ENCODE assay signal across 8 cellular contexts in genomic region chr12:81759215-81759991, GRCh38. TPM values are rescaled to one million over a fixed set of nuclear protein-coding genes. Genes with fewer than 3 reads are reported as not detected.
DNase-seq lines count a peak whose midpoint lies in the region; ATAC-seq and TF ChIP-seq lines count a peak whose summit lies in the region.

Gene PPFIA2 (minus strand): TSS chr12:81759350.

- H3K27ac ChIP-seq in PC-9 = no peak within 1 kb of the TSS

- no peak within 1 kb of the TSS for H3K27ac Mint-ChIP-seq in activated CD4-positive, alpha-beta T cell treated with anti-CD3 and anti-CD28 coated beads for 36 hours

- no peaks in the 10 kb centered on the region for H3K36me3 Mint-ChIP-seq in activated CD4-positive, alpha-beta T cell treated with anti-CD3 and anti-CD28 coated beads for 36 hours (ENCODE audit: low read depth)

- H3K4me3 ChIP-seq in PC-9 = peak within 1 kb of the TSS; percentile 49; the same call in 1 of the 2 replicates
- peak within 1 kb of the TSS; percentile 50 for H3K4me3 ChIP-seq in choroid plexus epithelial cell (ENCODE audit: low read depth, low read length)

- H3K27me3 Mint-ChIP-seq in activated CD4-positive, alpha-beta T cell treated with anti-CD3 and anti-CD28 coated beads for 36 hours = peaks cover 32% of the 10 kb centered on the region

- H3K79me2 ChIP-seq in PC-9 (ENCODE audit: low read depth) = no peaks in the 10 kb centered on the region

- CTCF ChIA-PET in activated CD4-positive, alpha-beta T cell treated with anti-CD3 and anti-CD28 coated beads for 36 hours (lab: Charles Lee) = interaction anchor here (0.6 to 0.8 kb wide), 3 partner anchors 27 to 574 kb away, joined by 3 read pairs; no protein-coding TSS in a partner anchor
- CTCF ChIA-PET in PC-9 (lab: Charles Lee) = no interaction called here

- POLR2A ChIA-PET in activated CD4-positive, alpha-beta T cell treated with anti-CD3 and anti-CD28 coated beads for 36 hours (lab: Charles Lee) = no interaction called here
- POLR2A ChIA-PET in PC-9 (lab: Charles Lee; ENCODE audit: unreplicated experiment) = no interaction called here

- H3K27me3 ChIP-seq in PC-9 (ENCODE audit: insufficient read depth, low read depth) = peaks cover 26% of the 10 kb centered on the region

- peak within 1 kb of the TSS; percentile 71 for H3K4me2 ChIP-seq in PC-9

- H3K9me2 ChIP-seq in PC-9 (ENCODE audit: insufficient read depth) = no peaks in the 10 kb centered on the region

- H3F3A ChIP-seq in PC-9 (ENCODE audit: insufficient read depth, low read depth) = no peaks in the 10 kb centered on the region

- peak; percentile 42 for DNase-seq in activated CD4-positive, alpha-beta T cell treated with anti-CD3 and anti-CD28 coated beads for 36 hours
- DNase-seq in activated CD4-positive, alpha-beta T cell treated with anti-CD3 and anti-CD28 coated beads, Interleukin-2, amount 50 U/mL, for 1 hour = no peak
- peak in 1 of 2 experiments; percentile 2 for DNase-seq in PC-9
- peak; percentile 33 for DNase-seq in choroid plexus epithelial cell (ENCODE audit: low read depth)
- DNase-seq in kidney tubule cell (ENCODE audit: low spot score) = peak; percentile 33
- peak; percentile 4 for DNase-seq in stimulated activated CD4-positive, alpha-beta T cell treated with anti-CD3 and anti-CD28 coated beads, Interleukin-4, amount 100 ng/mL, for 1 hour
- no peak for DNase-seq in SW 1271 (lab: John Stamatoyannopoulos, UW)

- H3K9me3 Mint-ChIP-seq in activated CD4-positive, alpha-beta T cell treated with anti-CD3 and anti-CD28 coated beads for 36 hours (ENCODE audit: low read depth) = no peaks in the 10 kb centered on the region

- peaks cover 12% of the 10 kb centered on the region for H3K4me1 Mint-ChIP-seq in activated CD4-positive, alpha-beta T cell treated with anti-CD3 and anti-CD28 coated beads for 36 hours

- H3K36me3 ChIP-seq in PC-9 (ENCODE audit: low read depth) = no peaks in the 10 kb centered on the region

- H3K4me3 Mint-ChIP-seq in activated CD4-positive, alpha-beta T cell treated with anti-CD3 and anti-CD28 coated beads for 36 hours = peak within 1 kb of the TSS; percentile 65

- intact Hi-C loops in activated CD4-positive, alpha-beta T cell treated with anti-CD3 and anti-CD28 coated beads for 36 hours (cut with DNase I, micrococcal nuclease) = no loop called here
- intact Hi-C loops in PC-9 (cut with micrococcal nuclease; ENCODE audit: unreplicated experiment) = no loop called here

- TF ChIP-seq CTCF in PC-9 (conservative IDR thresholded peaks at IDR 0.05) (no peak), choroid plexus epithelial cell (conservative IDR thresholded peaks at IDR 0.05; ENCODE audit: low read depth, low read length) (no peak)

- BruUV-seq in PC-9 (replicated peaks; lab: Mats Ljungman, UMichigan) = no TSS peak

- peak; percentile 60 for ATAC-seq in activated CD4-positive, alpha-beta T cell treated with anti-CD3 and anti-CD28 coated beads for 36 hours
- no peak for ATAC-seq in GM21529 (IDR thresholded peaks at IDR 0.05; ENCODE audit: unreplicated experiment)

- peak within 1 kb of the TSS; percentile 59 for H2AFZ ChIP-seq in PC-9

- no peaks in the 10 kb centered on the region for H4K20me1 ChIP-seq in PC-9 (ENCODE audit: insufficient read depth)

- H3K4me1 ChIP-seq in PC-9 (replicated peaks; ENCODE audit: insufficient read depth) = no peaks in the 10 kb centered on the region

- no peaks in the 10 kb centered on the region for H3K9me3 ChIP-seq in PC-9 (ENCODE audit: insufficient read depth, low read depth)

RNA-seq across cellular contexts. Expression of gene PPFIA2, which starts in this region (rescaled TPM):
- not detected for total RNA-seq in activated CD4-positive, alpha-beta T cell treated with anti-CD3 and anti-CD28 coated beads for 36 hours
- not detected in 2 replicates for total RNA-seq in PC-9 (2021)

Comparison
In these comparisons a context has a peak if more than half of its experiments do, and no peak if none do; other contexts are left out.
1. Peak in DNase-seq and ATAC-seq in activated CD4-positive, alpha-beta T cell treated with anti-CD3 and anti-CD28 coated beads for 36 hours; RNA of the gene not detected or under 1 TPM.
2. DNase-seq: peak in choroid plexus epithelial cell (single experiment), kidney tubule cell (single experiment) and stimulated activated CD4-positive, alpha-beta T cell treated with anti-CD3 and anti-CD28 coated beads, Interleukin-4, amount 100 ng/mL, for 1 hour (single experiment); none in activated CD4-positive, alpha-beta T cell treated with anti-CD3 and anti-CD28 coated beads, Interleukin-2, amount 50 U/mL, for 1 hour (single experiment) and SW 1271 (0 of 2).